ENCODE assay signal across 11 cellular contexts in the genomic region with DNA sequence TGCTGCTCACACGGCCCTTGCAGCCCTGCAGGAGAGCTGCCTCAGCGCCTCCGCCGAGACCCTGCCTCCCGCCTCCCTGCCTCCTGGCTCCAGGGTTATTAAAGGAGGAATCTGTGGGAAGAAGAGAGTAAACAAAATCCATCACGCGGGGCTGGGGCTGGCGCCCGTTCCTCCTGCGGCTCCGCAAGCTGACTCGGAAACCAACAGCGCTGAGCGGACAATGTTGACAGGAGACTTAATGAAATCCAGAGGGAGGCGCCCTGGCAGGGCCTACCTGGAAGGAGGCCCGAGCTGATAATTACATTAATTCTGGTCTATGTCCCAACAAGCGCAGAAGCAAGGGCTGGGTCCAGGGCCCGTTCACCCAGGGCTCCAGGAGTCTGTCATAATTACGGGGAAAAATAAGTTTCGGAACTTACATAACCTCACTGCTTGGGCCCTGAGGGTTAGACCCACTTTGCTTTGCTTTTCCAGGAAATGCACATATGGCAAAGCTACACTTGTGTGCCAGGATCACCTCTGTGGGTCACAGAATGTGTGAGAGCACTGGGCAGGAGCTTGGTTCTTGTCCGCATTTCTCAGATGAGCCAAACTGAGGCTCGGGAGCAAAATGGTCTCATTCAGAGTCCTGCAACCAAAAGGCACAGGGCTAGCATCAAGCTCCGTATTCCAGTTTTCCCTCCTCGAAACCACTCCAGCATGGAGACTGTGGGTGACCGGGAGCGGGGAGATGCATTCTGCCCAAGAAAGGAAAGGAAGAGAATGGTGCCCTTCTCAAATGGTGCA. TPM values are rescaled to one million over a fixed set of nuclear protein-coding genes. Genes with fewer than 3 reads are reported as not detected.
DNase-seq lines count a peak whose midpoint lies in the region; TF ChIP-seq lines count a peak whose summit lies in the region.
"Had no signal": no experiment of that assay in that cellular context is flagged by ENCODE, and none has a peak within 500 bp of the region (broad histone marks: within the 10 kb centered on the region; RNA-seq: fewer than 3 reads in every experiment).

No MANE protein-coding gene starts in this region.

- H3K36me3 Mint-ChIP-seq in Caco-2 (ENCODE audit: insufficient read depth, unreplicated experiment) = no peaks in the 10 kb centered on the region
- no peaks in the 10 kb centered on the region for H3K36me3 Mint-ChIP-seq in CD14-positive monocyte
- H3K36me3 Mint-ChIP-seq: activated naive CD8-positive, alpha-beta T cell had no signal

- no peaks in the 10 kb centered on the region for H3K4me1 Mint-ChIP-seq in Caco-2 (ENCODE audit: low read depth, unreplicated experiment)
- H3K4me1 Mint-ChIP-seq in CD14-positive monocyte = peaks cover 3% of the 10 kb centered on the region

- 37% methylated on average over 23 of the region's 26 CpGs for WGBS in esophagus muscularis mucosa

- TF ChIP-seq EP300 in esophagus muscularis mucosa (IDR thresholded peaks at IDR 0.05) = no peak

- H3K27me3 Mint-ChIP-seq in Caco-2 (ENCODE audit: insufficient read depth, unreplicated experiment) (no peaks in the 10 kb centered on the region), CD14-positive monocyte (ENCODE audit: low read depth in 3 of 3) (peaks cover 1 to 10% (median 10%) of the 10 kb centered on the region in 3 donors)
- H3K27me3 Mint-ChIP-seq: activated naive CD8-positive, alpha-beta T cell had no signal

- no peak for DNase-seq in Caco-2
- DNase-seq in NCI-H526 treated with DMSO at 0.1 percent for 48 hours (lab: John Stamatoyannopoulos, UW) = peak; percentile 3
- DNase-seq in esophagus muscularis mucosa (ENCODE audit: extremely low spot score) = no peak
- no peak for DNase-seq in inferior parietal cortex (ENCODE audit: extremely low spot score)
- DNase-seq in OCI-M1 (lab: John Stamatoyannopoulos, UW) = no peak
- no peak for DNase-seq in mesenteric fat pad (ENCODE audit: low spot score)
- no peak for DNase-seq in CD14-positive monocyte (ENCODE audit: low spot score)
- DNase-seq: hippocampal formation, NCI-H1048 had no signal

- H3K27me3 ChIP-seq in Caco-2 (replicated peaks; ENCODE audit: control insufficient read depth, insufficient read depth, low read length) (no peaks in the 10 kb centered on the region), esophagus muscularis mucosa (no peaks in the 10 kb centered on the region), muscle layer of colon (ENCODE audit: control insufficient read depth in 1 of 2, insufficient read depth in 2 of 2, low read length in 2 of 2) (no peaks in the 10 kb centered on the region)

- POLR2A ChIA-PET in Caco-2 (lab: Charles Lee) = no interaction called here

- no peak for TF ChIP-seq POLR2A in esophagus muscularis mucosa (IDR thresholded peaks at IDR 0.05; ENCODE audit: low read depth)

- H3K36me3 ChIP-seq in Caco-2 (ENCODE audit: control insufficient read depth, insufficient read depth, low read length) (no peaks in the 10 kb centered on the region), esophagus muscularis mucosa (no peaks in the 10 kb centered on the region), muscle layer of colon (ENCODE audit: insufficient read depth, low read length) (no peaks in the 10 kb centered on the region)

- intact Hi-C loops in Caco-2 (cut with micrococcal nuclease; ENCODE audit: unreplicated experiment) = no loop called here
- intact Hi-C loops in esophagus muscularis mucosa (cut with DNase I) = no loop called here
- intact Hi-C loops in CD14-positive monocyte (cut with micrococcal nuclease) = no loop called here

- TF ChIP-seq CTCF in Caco-2 (IDR thresholded peaks at IDR 0.05; ENCODE audit: insufficient read depth in 1 of 2, low read depth in 1 of 2, low read length in 1 of 2, severe bottlenecking in 1 of 2, unreplicated experiment in 1 of 2) (no peak), esophagus muscularis mucosa (IDR thresholded peaks at IDR 0.05) (no peak), CD14-positive monocyte (IDR thresholded peaks at IDR 0.05) (no peak)

- H3K4me1 ChIP-seq in Caco-2 (no peaks in the 10 kb centered on the region), esophagus muscularis mucosa (peaks cover 7 to 15% (median 12%) of the 10 kb centered on the region in 4 donors), muscle layer of colon (ENCODE audit: insufficient read depth, low read length) (peaks cover 14% of the 10 kb centered on the region)

- peak overlapping the region; percentile 45 to 65 (median 57) for H3K27ac ChIP-seq in esophagus muscularis mucosa (replicated peaks in 1 of 4)
- H3K27ac ChIP-seq in muscle layer of colon (ENCODE audit: low read depth, low read length) = peak overlapping the region; percentile 49

- BruUV-seq in Caco-2 (replicated peaks; lab: Mats Ljungman, UMichigan) = no TSS peak

- no peak overlapping the region for H3K4me3 ChIP-seq in Caco-2 (ENCODE audit: low read depth, low read length)
- peak overlapping the region in 3 of 4 donors; percentile 18 to 31 (median 20) for H3K4me3 ChIP-seq in esophagus muscularis mucosa
- peak overlapping the region in 1 of 2 donors; percentile 25 for H3K4me3 ChIP-seq in muscle layer of colon (ENCODE audit: low read depth in 1 of 2, low read length in 2 of 2)

- H3K9me3 ChIP-seq in Caco-2 = no peaks in the 10 kb centered on the region
- no peaks in the 10 kb centered on the region for H3K9me3 ChIP-seq in esophagus muscularis mucosa
- H3K9me3 ChIP-seq in muscle layer of colon (ENCODE audit: low read length) = no peaks in the 10 kb centered on the region

- H3K9me3 Mint-ChIP-seq in Caco-2 (ENCODE audit: unreplicated experiment) (no peaks in the 10 kb centered on the region), CD14-positive monocyte (no peaks in the 10 kb centered on the region)

- CTCF ChIA-PET in Caco-2 (lab: Charles Lee) = interaction anchor here (0.7 kb wide), 1 partner anchor 155 kb away, joined by 3 read pairs; no protein-coding TSS in a partner anchor

- H3K27ac Mint-ChIP-seq in Caco-2 (ENCODE audit: unreplicated experiment) = peak overlapping the region; percentile 8
- H3K27ac Mint-ChIP-seq in CD14-positive monocyte = peak overlapping the region in 1 of 7 donors; percentile 83
- H3K27ac Mint-ChIP-seq: activated naive CD8-positive, alpha-beta T cell had no signal

- H3K4me3 Mint-ChIP-seq in Caco-2 (ENCODE audit: unreplicated experiment) (no peak overlapping the region), CD14-positive monocyte (no peak overlapping the region)
- H3K4me3 Mint-ChIP-seq: activated naive CD8-positive, alpha-beta T cell had no signal

- H3K9ac ChIP-seq in muscle layer of colon (ENCODE audit: low read length) = no peak overlapping the region

RNA-seq across cellular contexts. Expression of a gene that starts 43.8 kb away (rescaled TPM):
- 49.6 and 55.3 TPM in 2 replicates for total RNA-seq in Caco-2 (2022)
- total RNA-seq in esophagus muscularis mucosa = 10 to 100 TPM; 15.0 to 36.2 (median 23.7) TPM
- 49.3 TPM for total RNA-seq in mesenteric fat pad
- 10 to 100 TPM; 18.4 to 24.5 TPM for polyA plus RNA-seq in CD14-positive monocyte
